In the genomic region with DNA sequence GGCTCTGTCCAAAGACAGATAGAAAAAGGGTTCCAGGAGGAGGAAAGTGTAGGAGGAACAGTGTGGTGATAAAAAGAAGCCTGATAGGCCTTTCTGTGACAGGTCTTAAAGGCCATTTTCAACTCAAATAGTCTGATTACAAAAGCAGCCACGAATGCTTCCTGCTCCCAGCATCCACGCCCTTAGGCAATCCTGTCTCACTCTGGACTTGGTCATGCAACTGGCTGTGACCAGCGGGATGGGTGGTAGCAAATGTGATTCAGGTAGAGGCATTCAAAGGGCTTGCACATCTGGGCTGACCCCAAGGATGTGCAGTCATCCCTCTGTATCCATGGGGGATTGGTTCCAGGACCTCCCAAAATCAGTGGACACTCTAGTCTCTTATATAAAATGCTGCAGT, we compare ENCODE assay signal across 17 cellular contexts. TPM values are rescaled to one million over a fixed set of nuclear protein-coding genes. Genes with fewer than 3 reads are reported as not detected.
DNase-seq lines count a peak whose midpoint lies in the region; FAIRE-seq and TF ChIP-seq lines count a peak whose summit lies in the region.
"Had no signal": no experiment of that assay in that cellular context is flagged by ENCODE, and none has a peak within 500 bp of the region (broad histone marks: within the 10 kb centered on the region; RNA-seq: fewer than 3 reads in every experiment).

No MANE protein-coding gene starts in this region.

- H3K27ac ChIP-seq in fibroblast of lung (ENCODE audit: insufficient read depth, low read length) = peak overlapping the region; percentile 43
- peak overlapping the region; percentile 87 for H3K27ac ChIP-seq in skeletal muscle tissue (ENCODE audit: low read depth, low read length)
- no peak overlapping the region for H3K27ac ChIP-seq in CD8-positive, alpha-beta memory T cell (ENCODE audit: low read depth, low read length)
- H3K27ac ChIP-seq: KMS-11, VCaP had no signal

- no peak for FAIRE-seq in GM12892 (lab: Jason Lieb, UNC)

- no peaks in the 10 kb centered on the region for H3K9me3 ChIP-seq in fibroblast of lung (ENCODE audit: control insufficient read depth, insufficient read depth, low read depth, low read length)
- H3K9me3 ChIP-seq in skeletal muscle tissue (ENCODE audit: control insufficient read depth in 3 of 3, low read length in 3 of 3) = no peaks in the 10 kb centered on the region
- H3K9me3 ChIP-seq in CD8-positive, alpha-beta memory T cell (ENCODE audit: low read length) = no peaks in the 10 kb centered on the region
- H3K9me3 ChIP-seq: gastrocnemius medialis had no signal

- no peaks in the 10 kb centered on the region for H3K9me3 Mint-ChIP-seq in CD8-positive, alpha-beta memory T cell

- peak overlapping the region in 1 of 8 donors; percentile 42 for H3K27ac Mint-ChIP-seq in CD8-positive, alpha-beta memory T cell

- peaks cover 9 to 52% (median 10%) of the 10 kb centered on the region in 3 donors for H3K36me3 Mint-ChIP-seq in CD8-positive, alpha-beta memory T cell

- POLR2A ChIA-PET in CD8-positive, alpha-beta memory T cell (lab: Charles Lee) = no interaction called here

- H3K79me2 ChIP-seq in fibroblast of lung (ENCODE audit: control insufficient read depth, insufficient read depth, low read length) = no peaks in the 10 kb centered on the region

- H3K36me3 ChIP-seq in fibroblast of lung (ENCODE audit: control insufficient read depth, insufficient read depth, low read length) = no peaks in the 10 kb centered on the region
- H3K36me3 ChIP-seq in skeletal muscle tissue (ENCODE audit: control insufficient read depth in 3 of 3, insufficient read depth in 3 of 3, low read length in 3 of 3) = no peaks in the 10 kb centered on the region
- no peaks in the 10 kb centered on the region for H3K36me3 ChIP-seq in CD8-positive, alpha-beta memory T cell (ENCODE audit: insufficient read depth, low read length)
- H3K36me3 ChIP-seq: gastrocnemius medialis had no signal

- peak; percentile 70 for DNase-seq in EL
- DNase-seq in NCI-H146 treated with DMSO at 0.1 percent for 48 hours (lab: John Stamatoyannopoulos, UW; ENCODE audit: unreplicated experiment) = peak; percentile 14
- DNase-seq in fibroblast of lung (ENCODE audit: low read depth in 2 of 2) = no peak
- DNase-seq in dedifferentiated amniotic fluid mesenchymal stem cell (ENCODE audit: extremely low spot score) = no peak
- DNase-seq in GM12892 (ENCODE audit: insufficient read length) = no peak
- no peak for DNase-seq in CD8-positive, alpha-beta memory T cell
- no peak for DNase-seq in stimulated activated CD4-positive, alpha-beta T cell treated with anti-CD3 and anti-CD28 coated beads, Interleukin-4, amount 100 ng/mL, for 1 hour
- DNase-seq: activated gamma-delta T cell, cortex of kidney, DMS79 treated with DMSO at 0.1 percent for 48 hours, gastrocnemius medialis, NCI-H1694 treated with DMSO at 0.1 percent for 48 hours, NCI-H524, OCI-M1 had no signal

- no peak for TF ChIP-seq CTCF in fibroblast of lung (conservative IDR thresholded peaks at IDR 0.05 in 1 of 2, IDR thresholded peaks at IDR 0.05 in 1 of 2; ENCODE audit: low read depth in 1 of 2, low read length in 2 of 2)

- no peak overlapping the region for H3K4me2 ChIP-seq in fibroblast of lung (ENCODE audit: extremely low read depth, insufficient read depth, low read length)
- H3K4me2 ChIP-seq: KMS-11 had no signal

- no peaks in the 10 kb centered on the region for H4K20me1 ChIP-seq in fibroblast of lung (ENCODE audit: control insufficient read depth, extremely low read depth, insufficient read depth, low read length)

- H3K4me1 Mint-ChIP-seq in CD8-positive, alpha-beta memory T cell = peaks cover 11 to 21% (median 17%) of the 10 kb centered on the region in 3 donors

- TF ChIP-seq POLR2A in GM12892 (IDR thresholded peaks at IDR 0.05; ENCODE audit: low read depth, low read length) = no peak

- CTCF ChIA-PET in CD8-positive, alpha-beta memory T cell (lab: Charles Lee) = no interaction called here

- H3K27me3 Mint-ChIP-seq in CD8-positive, alpha-beta memory T cell = no peaks in the 10 kb centered on the region

- no peak overlapping the region for H3K4me3 Mint-ChIP-seq in CD8-positive, alpha-beta memory T cell

- no peak overlapping the region for H3K4me3 ChIP-seq in fibroblast of lung (replicated peaks in 1 of 4; ENCODE audit: control extremely low read depth in 1 of 4, insufficient read depth in 1 of 4, low read depth in 3 of 4, low read length in 4 of 4)
- H3K4me3 ChIP-seq in skeletal muscle tissue (ENCODE audit: low read length in 3 of 3) = no peak overlapping the region
- H3K4me3 ChIP-seq in CD8-positive, alpha-beta memory T cell (ENCODE audit: low read length) = no peak overlapping the region
- H3K4me3 ChIP-seq: gastrocnemius medialis had no signal

- no peaks in the 10 kb centered on the region for H3K27me3 ChIP-seq in fibroblast of lung (ENCODE audit: control insufficient read depth, insufficient read depth, low read length)
- no peaks in the 10 kb centered on the region for H3K27me3 ChIP-seq in skeletal muscle tissue (ENCODE audit: control insufficient read depth in 3 of 3, insufficient read depth in 3 of 3, low read length in 3 of 3)
- no peaks in the 10 kb centered on the region for H3K27me3 ChIP-seq in CD8-positive, alpha-beta memory T cell (ENCODE audit: insufficient read depth, low read length, poor library complexity, severe bottlenecking)
- H3K27me3 ChIP-seq: gastrocnemius medialis had no signal

- H3K4me1 ChIP-seq in fibroblast of lung (ENCODE audit: control insufficient read depth, extremely low read depth, insufficient read depth, low read length) (peaks cover 20% of the 10 kb centered on the region), skeletal muscle tissue (ENCODE audit: control insufficient read depth in 3 of 3, insufficient read depth in 3 of 3, low read length in 3 of 3) (peaks cover 12 to 24% (median 12%) of the 10 kb centered on the region in 3 donors)
- H3K4me1 ChIP-seq in CD8-positive, alpha-beta memory T cell (ENCODE audit: insufficient read depth, low read length) = peaks cover 17% of the 10 kb centered on the region

- no peak overlapping the region for H3K9ac ChIP-seq in fibroblast of lung (ENCODE audit: insufficient read depth, low read length)
- H3K9ac ChIP-seq in skeletal muscle tissue (ENCODE audit: low read depth in 1 of 3, low read length in 3 of 3) = peak overlapping the region in 1 of 3 donors; percentile 12
- H3K9ac ChIP-seq: KMS-11 had no signal

- H2AFZ ChIP-seq in fibroblast of lung (ENCODE audit: low read length) = peak overlapping the region; percentile 26

RNA-seq across cellular contexts. Expression of gene SEPSECS, which starts 14.4 kb away (rescaled TPM):
- total RNA-seq in fibroblast of lung = 9.2 and 12.4 TPM in 2 replicates
- polyA plus RNA-seq in fibroblast of lung = 3.6 and 5.9 TPM in 2 replicates
- 2.3 and 3.1 TPM in 2 replicates for polyA plus RNA-seq in fibroblast of lung (2012)
- polyA minus RNA-seq in fibroblast of lung (ENCODE audit: low replicate concordance) = 0.67 and 1.3 TPM in 2 replicates
- 8.9 TPM for total RNA-seq in skeletal muscle tissue
- polyA plus RNA-seq in GM12892 (2012; ENCODE audit: missing spikeins) = 5.7 TPM
- total RNA-seq in CD8-positive, alpha-beta memory T cell = 10 to 100 TPM in 1 of 2 experiments, 1 to 10 TPM in 1; 8.6 to 10.0 TPM
- polyA plus RNA-seq in CD8-positive, alpha-beta memory T cell = 3.1 TPM

RNA-seq across cellular contexts. Expression of gene PI4K2B, which starts 59.2 kb away (rescaled TPM):
- total RNA-seq in fibroblast of lung = 11.3 and 21.0 TPM in 2 replicates
- 20.5 and 23.9 TPM in 2 replicates for polyA plus RNA-seq in fibroblast of lung
- polyA plus RNA-seq in fibroblast of lung (2012) = 18.7 and 21.1 TPM in 2 replicates
- polyA minus RNA-seq in fibroblast of lung (ENCODE audit: low replicate concordance) = 0.71 and 0.78 TPM in 2 replicates
- 7.3 TPM for total RNA-seq in skeletal muscle tissue
- 47.6 TPM for polyA plus RNA-seq in GM12892 (2012; ENCODE audit: missing spikeins)
- 10 to 100 TPM; 38.1 to 38.9 TPM for total RNA-seq in CD8-positive, alpha-beta memory T cell
- 9.7 TPM for polyA plus RNA-seq in CD8-positive, alpha-beta memory T cell

Comparison
In these comparisons a context has a peak if more than half of its experiments do, and no peak if none do; other contexts are left out.
1. DNase-seq: peak in EL (single experiment) and NCI-H146 treated with DMSO at 0.1 percent for 48 hours (single experiment); none in fibroblast of lung (0 of 2), dedifferentiated amniotic fluid mesenchymal stem cell (single experiment), GM12892 (single experiment), CD8-positive, alpha-beta memory T cell (0 of 5) and stimulated activated CD4-positive, alpha-beta T cell treated with anti-CD3 and anti-CD28 coated beads, Interleukin-4, amount 100 ng/mL, for 1 hour (single experiment).